In the genomic region with DNA sequence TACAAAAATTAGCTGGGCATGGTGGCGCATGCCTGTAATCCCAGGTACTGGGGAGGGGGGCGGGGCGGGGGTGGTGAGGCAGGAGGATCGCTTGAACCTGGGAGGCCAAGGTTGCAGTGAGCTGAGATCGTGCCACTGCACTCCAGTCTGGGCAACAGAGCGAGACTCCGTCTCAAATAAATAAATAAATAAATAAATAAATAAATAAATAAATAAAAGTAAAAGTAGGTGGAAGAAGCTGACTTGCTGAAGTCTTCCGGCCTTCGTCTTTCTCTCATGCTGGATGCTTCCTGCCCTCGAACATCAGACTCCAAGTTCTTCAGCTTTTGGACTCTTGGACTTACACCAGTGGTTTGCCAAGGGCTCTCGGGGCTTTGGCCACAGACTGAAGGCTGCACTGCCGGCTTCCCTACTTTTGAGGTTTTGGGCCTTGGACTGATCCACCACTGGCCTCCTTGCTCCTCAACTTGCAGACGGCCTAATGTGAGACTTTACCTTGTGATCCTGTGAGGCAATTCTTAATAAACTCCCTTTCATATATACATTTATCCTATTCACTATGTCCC, we compare ENCODE assay signal across 8 cellular contexts. TPM values are rescaled to one million over a fixed set of nuclear protein-coding genes. Genes with fewer than 3 reads are reported as not detected.
A peak's percentile ranks its signal among the peaks of the same experiment; 100 is the strongest.
DNase-seq lines count a peak whose midpoint lies in the region; ATAC-seq and TF ChIP-seq lines count a peak whose summit lies in the region.
"Not testable (repeated sequence)": the region's sequence is repeated elsewhere in the genome, so short reads cannot be mapped to it uniquely, and the experiment has no call there.
"Had no signal": no experiment of that assay in that cellular context is flagged by ENCODE, and none has a peak within 500 bp of the region (broad histone marks: within the 10 kb centered on the region; RNA-seq: fewer than 3 reads in every experiment).

No MANE protein-coding gene starts in this region.

- peak overlapping the region; percentile 94 for H3K27ac Mint-ChIP-seq in activated T-cell treated with anti-CD3 and anti-CD28 coated beads, Interleukin-2, amount 50 U/mL, for 24 hours
- H3K27ac Mint-ChIP-seq in effector memory CD8-positive, alpha-beta T cell = peak overlapping the region; percentile 93 to 96

- H3K36me3 ChIP-seq in KOPT-K1 (ENCODE audit: insufficient read depth, low read length) (peaks cover 27% of the 10 kb centered on the region), liver (ENCODE audit: control insufficient read depth in 4 of 4, insufficient read depth in 3 of 4, low read depth in 1 of 4, low read length in 3 of 4) (peaks cover 0 to 11% (median 5%) of the 10 kb centered on the region in 4 donors)

- TF ChIP-seq CTCF in AG04449 (IDR thresholded peaks at IDR 0.05; ENCODE audit: insufficient read depth, low read length, missing control alignments); liver (IDR thresholded peaks at IDR 0.05; ENCODE audit: low read depth, low read length, missing input control); retinal pigment epithelial cell (conservative IDR thresholded peaks at IDR 0.05; ENCODE audit: low read depth, low read length): not testable (repeated sequence)

- CTCF ChIA-PET in AG04449 (lab: Yijun Ruan, JAX) = interaction anchor here (0.7 to 8.3 kb wide), 18 partner anchors 8 to 369 kb away, joined by 3 to 87 read pairs (median 6); partner anchors contain the start of genes ANKRD52, RNF41, SMARCC2 and TIMELESS

- peaks cover 24% of the 10 kb centered on the region for H3K4me1 Mint-ChIP-seq in activated T-cell treated with anti-CD3 and anti-CD28 coated beads, Interleukin-2, amount 50 U/mL, for 24 hours (ENCODE audit: low read depth)
- peaks cover 15 to 16% of the 10 kb centered on the region in 2 donors for H3K4me1 Mint-ChIP-seq in effector memory CD8-positive, alpha-beta T cell (ENCODE audit: low read depth in 2 of 2)

- H3K27me3 Mint-ChIP-seq in activated T-cell treated with anti-CD3 and anti-CD28 coated beads, Interleukin-2, amount 50 U/mL, for 24 hours; effector memory CD8-positive, alpha-beta T cell: not testable (repeated sequence)

- H3K4me3 ChIP-seq in AG04449 (ENCODE audit: low read depth, low read length) = peak overlapping the region; percentile 87
- peak overlapping the region; percentile 79 to 91 (median 86) for H3K4me3 ChIP-seq in liver (ENCODE audit: low read depth in 1 of 3, low read length in 3 of 3)
- peak overlapping the region; percentile 79 for H3K4me3 ChIP-seq in retinal pigment epithelial cell (ENCODE audit: low read length)

- H3K4me1 ChIP-seq in liver (ENCODE audit: control insufficient read depth in 4 of 4, insufficient read depth in 4 of 4, low read length in 3 of 4) = peaks cover 2 to 41% (median 27%) of the 10 kb centered on the region in 4 donors

- not testable (repeated sequence) for TF ChIP-seq RAD21 in liver (IDR thresholded peaks at IDR 0.05)

- peaks cover 28% of the 10 kb centered on the region for H3K36me3 Mint-ChIP-seq in activated T-cell treated with anti-CD3 and anti-CD28 coated beads, Interleukin-2, amount 50 U/mL, for 24 hours (ENCODE audit: low read depth)
- peaks cover 29% of the 10 kb centered on the region for H3K36me3 Mint-ChIP-seq in effector memory CD8-positive, alpha-beta T cell (ENCODE audit: insufficient read depth)

- H3K27me3 ChIP-seq in liver (ENCODE audit: control insufficient read depth in 4 of 4, insufficient read depth in 4 of 4, low read length in 3 of 4) = not testable (repeated sequence)

- H3K9me3 Mint-ChIP-seq in activated T-cell treated with anti-CD3 and anti-CD28 coated beads, Interleukin-2, amount 50 U/mL, for 24 hours; effector memory CD8-positive, alpha-beta T cell: not testable (repeated sequence)

- DNase-seq in AG04449 (ENCODE audit: low read depth, low spot score); activated T-cell treated with anti-CD3 and anti-CD28 coated beads, Interleukin-2, amount 50 U/mL, for 24 hours; effector memory CD8-positive, alpha-beta T cell; retinal pigment epithelial cell (ENCODE audit: low read depth): not testable (repeated sequence)

- peak overlapping the region; percentile 66 for H3K27ac ChIP-seq in KOPT-K1 (ENCODE audit: low read depth, low read length, poor library complexity, severe bottlenecking)
- peak overlapping the region; percentile 93 to 97 for H3K27ac ChIP-seq in liver (ENCODE audit: low read depth in 1 of 2, low read length in 2 of 2)

- peak overlapping the region; percentile 89 for H3K4me3 Mint-ChIP-seq in activated T-cell treated with anti-CD3 and anti-CD28 coated beads, Interleukin-2, amount 50 U/mL, for 24 hours
- peak overlapping the region; percentile 86 to 90 for H3K4me3 Mint-ChIP-seq in effector memory CD8-positive, alpha-beta T cell

- not testable (repeated sequence) for ATAC-seq in effector memory CD8-positive, alpha-beta T cell (replicated peaks)

- H3K9ac ChIP-seq in liver (ENCODE audit: low read depth in 1 of 2, low read length in 2 of 2) = peak overlapping the region; percentile 56 to 83

- not testable (repeated sequence) for H3K9me3 ChIP-seq in KOPT-K1 (ENCODE audit: insufficient read depth, low read length, poor library complexity, severe bottlenecking); liver (ENCODE audit: control insufficient read depth in 4 of 4, low read length in 3 of 4)

- 54% methylated on average over 13 of the region's 13 CpGs for WGBS in liver

- POLR2A ChIA-PET in AG04449 (lab: Yijun Ruan, JAX) = interaction anchor here (0.6 to 2.2 kb wide), 5 partner anchors 8 to 93 kb away, joined by 3 to 13 read pairs (median 6); partner anchors contain the start of genes ANKRD52 and SMARCC2

TF ChIP-seq in liver, 16 proteins besides CTCF, POLR2A, EP300 and RAD21:
- TF ChIP-seq HNF4A (conservative IDR thresholded peaks at IDR 0.05) = peak; percentile 16 to 43

RNA-seq across cellular contexts. Expression of gene COQ10A, which starts 0.6 kb away (rescaled TPM):
- total RNA-seq in liver = 10 to 100 TPM in 1 of 2 donors, 1 to 10 TPM in 1; 3.2 to 40.7 TPM
- 10 to 100 TPM in 1 of 2 donors, 1 to 10 TPM in 1; 9.5 to 21.6 TPM for polyA plus RNA-seq in liver

RNA-seq across cellular contexts. Expression of gene ANKRD52, which starts 8.0 kb away (rescaled TPM):
- 10 to 100 TPM in 1 of 2 donors, 1 to 10 TPM in 1; 8.3 to 13.6 TPM for total RNA-seq in liver
- 10 to 100 TPM in 1 of 2 donors, 1 to 10 TPM in 1; 5.4 to 10.3 TPM for polyA plus RNA-seq in liver

RNA-seq across cellular contexts. Expression of gene CS, which starts 34.0 kb away (rescaled TPM):
- 10 to 100 TPM; 59.0 to 79.9 TPM for total RNA-seq in liver
- 10 to 100 TPM; 33.8 to 36.0 TPM for polyA plus RNA-seq in liver

RNA-seq across cellular contexts. Expression of gene SLC39A5, which starts 36.3 kb away (rescaled TPM):
- 100 to 1,000 TPM; 157 to 195 TPM for total RNA-seq in liver
- polyA plus RNA-seq in liver = 100 to 1,000 TPM; 125 to 126 TPM
- total RNA-seq: dermis microvascular lymphatic vessel endothelial cell, Right ventricle myocardium superior had no signal

RNA-seq across cellular contexts. Expression of gene NABP2, which starts 42.0 kb away (rescaled TPM):
- 10 to 100 TPM; 10.8 to 13.1 TPM for total RNA-seq in liver
- polyA plus RNA-seq in liver = 10 to 100 TPM; 12.1 to 14.5 TPM
